20 cellular contexts compared by ENCODE assay signal in genomic region chr3:117103645-117104044, GRCh38.
A peak's percentile ranks its signal among the peaks of the same experiment; 100 is the strongest.
DNase-seq lines count a peak whose midpoint lies in the region; ATAC-seq and TF ChIP-seq lines count a peak whose summit lies in the region.
"Had no signal": no experiment of that assay in that cellular context is flagged by ENCODE, and none has a peak within 500 bp of the region (broad histone marks: within the 10 kb centered on the region; RNA-seq: fewer than 3 reads in every experiment).

No MANE protein-coding gene starts in this region.

- H3K4me2 ChIP-seq in H9 (ENCODE audit: insufficient read depth, insufficient read length, low read length) (no peak overlapping the region), mesendoderm (ENCODE audit: low read length) (no peak overlapping the region)
- H3K4me2 ChIP-seq: neural progenitor cell had no signal

- no peak overlapping the region for H3K56ac ChIP-seq in H9 (ENCODE audit: insufficient read length, low read depth, low read length)
- H3K56ac ChIP-seq in mesendoderm (ENCODE audit: low read length) = no peak overlapping the region

- H4K8ac ChIP-seq in H9 (replicated peaks; ENCODE audit: insufficient read length, low read depth, low read length) = no peak overlapping the region
- no peak overlapping the region for H4K8ac ChIP-seq in mesendoderm (ENCODE audit: low read depth, low read length)

- H3K4ac ChIP-seq in H9 (ENCODE audit: low read depth, low read length) (no peak overlapping the region), mesendoderm (ENCODE audit: low read depth, low read length) (no peak overlapping the region)

- H3K9ac ChIP-seq in H9 (ENCODE audit: extremely low read depth, insufficient read length, low read length) (no peak overlapping the region), mesendoderm (ENCODE audit: low read length) (no peak overlapping the region)
- H3K9ac ChIP-seq: neural progenitor cell had no signal

- no peaks in the 10 kb centered on the region for H3K27me3 Mint-ChIP-seq in H9 (ENCODE audit: low read depth)
- H3K27me3 Mint-ChIP-seq in chondrocyte (ENCODE audit: low read depth) = no peaks in the 10 kb centered on the region
- H3K27me3 Mint-ChIP-seq in stimulated activated naive CD8-positive, alpha-beta T cell treated with anti-CD3 and anti-CD28 coated beads, Interleukin-15, amount 100 ng/mL, for 72 hours = no peaks in the 10 kb centered on the region
- no peaks in the 10 kb centered on the region for H3K27me3 Mint-ChIP-seq in activated CD4-positive, alpha-beta T cell treated with anti-CD3 and anti-CD28 coated beads, Interleukin-2, amount 10 ng/mL, durations not matched to agents 7 days and 5 days
- H3K27me3 Mint-ChIP-seq: activated CD8-positive, alpha-beta memory T cell treated with anti-CD3 and anti-CD28 coated beads, Interleukin-2, amount 10 ng/mL, durations not matched to agents 7 days and 5 days; activated naive CD8-positive, alpha-beta T cell treated with anti-CD3 and anti-CD28 coated beads for 36 hours had no signal

- no peaks in the 10 kb centered on the region for H3K79me1 ChIP-seq in H9 (ENCODE audit: insufficient read depth, low read depth, low read length, poor library complexity, severe bottlenecking)
- H3K79me1 ChIP-seq in mesendoderm (ENCODE audit: low read length) = no peaks in the 10 kb centered on the region

- H4K5ac ChIP-seq in H9 (ENCODE audit: insufficient read length, low read depth, low read length) (no peak overlapping the region), mesendoderm (ENCODE audit: low read length) (no peak overlapping the region)

- H3K27ac ChIP-seq in H9 (ENCODE audit: insufficient read length, low read depth, low read length) = no peak overlapping the region
- H3K27ac ChIP-seq in mesendoderm (ENCODE audit: low read depth, low read length) = no peak overlapping the region
- H3K27ac ChIP-seq: breast epithelium, gastroesophageal sphincter, neural progenitor cell had no signal

- H3K4me1 Mint-ChIP-seq in H9 (peaks cover 12% of the 10 kb centered on the region in 2 experiments), chondrocyte (ENCODE audit: low read depth) (peaks cover 28% of the 10 kb centered on the region)
- no peaks in the 10 kb centered on the region for H3K4me1 Mint-ChIP-seq in stimulated activated naive CD8-positive, alpha-beta T cell treated with anti-CD3 and anti-CD28 coated beads, Interleukin-15, amount 100 ng/mL, for 72 hours
- no peaks in the 10 kb centered on the region for H3K4me1 Mint-ChIP-seq in activated CD4-positive, alpha-beta T cell treated with anti-CD3 and anti-CD28 coated beads, Interleukin-2, amount 10 ng/mL, durations not matched to agents 7 days and 5 days
- H3K4me1 Mint-ChIP-seq: activated CD8-positive, alpha-beta memory T cell treated with anti-CD3 and anti-CD28 coated beads, Interleukin-2, amount 10 ng/mL, durations not matched to agents 7 days and 5 days; activated naive CD8-positive, alpha-beta T cell treated with anti-CD3 and anti-CD28 coated beads for 36 hours had no signal

- H4K91ac ChIP-seq in H9 (ENCODE audit: insufficient read length, low read depth, low read length) = no peak overlapping the region

- H2BK20ac ChIP-seq in H9 (ENCODE audit: low read depth, low read length, poor library complexity, severe bottlenecking) = no peak overlapping the region

- H3K36me3 Mint-ChIP-seq in H9 (ENCODE audit: insufficient read depth in 1 of 3, low read depth in 3 of 3) = peaks cover 0 to 18% (median 3%) of the 10 kb centered on the region in 3 experiments; a peak in 5 of 7 replicates
- H3K36me3 Mint-ChIP-seq in chondrocyte (ENCODE audit: low read depth) = no peaks in the 10 kb centered on the region
- no peaks in the 10 kb centered on the region for H3K36me3 Mint-ChIP-seq in activated CD4-positive, alpha-beta T cell treated with anti-CD3 and anti-CD28 coated beads, Interleukin-2, amount 10 ng/mL, durations not matched to agents 7 days and 5 days (ENCODE audit: low read depth)
- H3K36me3 Mint-ChIP-seq: activated CD8-positive, alpha-beta memory T cell treated with anti-CD3 and anti-CD28 coated beads, Interleukin-2, amount 10 ng/mL, durations not matched to agents 7 days and 5 days; activated naive CD8-positive, alpha-beta T cell treated with anti-CD3 and anti-CD28 coated beads for 36 hours; neural progenitor cell had no signal

- no peak overlapping the region for H3K4me3 ChIP-seq in BE2C (ENCODE audit: low read depth, low read length)
- no peak overlapping the region for H3K4me3 ChIP-seq in mesendoderm (ENCODE audit: low read length)
- H3K4me3 ChIP-seq: breast epithelium, gastroesophageal sphincter, mucosa of descending colon, neural progenitor cell had no signal

- H3K23me2 ChIP-seq in H9 (ENCODE audit: insufficient read length, low read depth, low read length, poor library complexity, severe bottlenecking) = no peaks in the 10 kb centered on the region

- no peak overlapping the region for H2BK5ac ChIP-seq in H9 (ENCODE audit: insufficient read length, low read length)
- H2BK5ac ChIP-seq in mesendoderm (ENCODE audit: low read length) = no peak overlapping the region

- POLR2A ChIA-PET in activated CD4-positive, alpha-beta T cell treated with anti-CD3 and anti-CD28 coated beads, Interleukin-2, amount 10 ng/mL, durations not matched to agents 7 days and 5 days (lab: Charles Lee) = no interaction called here

- H3K14ac ChIP-seq in H9 (ENCODE audit: insufficient read depth, low read length) = no peak overlapping the region

- H4K20me1 ChIP-seq in H9 (ENCODE audit: control insufficient read depth, insufficient read depth, insufficient read length) = no peaks in the 10 kb centered on the region

- WGBS in H9 (ENCODE audit: extremely low coverage, insufficient read length, low lambda C conversion rate) = no CpG with 5 or more reads among the region's 5 CpGs
- no CpG with 5 or more reads among the region's 5 CpGs for WGBS in mesendoderm (ENCODE audit: extremely low coverage, insufficient coverage, low lambda C conversion rate)

- H3K9me3 Mint-ChIP-seq in H9 = peaks cover 3 to 4% of the 10 kb centered on the region in 2 experiments
- peaks cover 8% of the 10 kb centered on the region for H3K9me3 Mint-ChIP-seq in chondrocyte (ENCODE audit: low read depth)
- H3K9me3 Mint-ChIP-seq in stimulated activated naive CD8-positive, alpha-beta T cell treated with anti-CD3 and anti-CD28 coated beads, Interleukin-15, amount 100 ng/mL, for 72 hours = no peaks in the 10 kb centered on the region
- no peaks in the 10 kb centered on the region for H3K9me3 Mint-ChIP-seq in activated CD4-positive, alpha-beta T cell treated with anti-CD3 and anti-CD28 coated beads, Interleukin-2, amount 10 ng/mL, durations not matched to agents 7 days and 5 days

- H3K9me3 ChIP-seq in BE2C = no peaks in the 10 kb centered on the region; the same call in 1 of the 2 replicates
- no peaks in the 10 kb centered on the region for H3K9me3 ChIP-seq in H9 (ENCODE audit: control insufficient read depth, low read depth, low read length)
- H3K9me3 ChIP-seq: breast epithelium, mucosa of descending colon had no signal

- H3K27ac Mint-ChIP-seq in H9 (peak overlapping the region in 1 of 3 experiments; percentile 27; a peak in 1 of 7 replicates), chondrocyte (ENCODE audit: unreplicated experiment) (no peak overlapping the region)
- no peak overlapping the region for H3K27ac Mint-ChIP-seq in stimulated activated naive CD8-positive, alpha-beta T cell treated with anti-CD3 and anti-CD28 coated beads, Interleukin-15, amount 100 ng/mL, for 72 hours
- no peak overlapping the region for H3K27ac Mint-ChIP-seq in activated CD4-positive, alpha-beta T cell treated with anti-CD3 and anti-CD28 coated beads, Interleukin-2, amount 10 ng/mL, durations not matched to agents 7 days and 5 days
- H3K27ac Mint-ChIP-seq: activated CD8-positive, alpha-beta memory T cell treated with anti-CD3 and anti-CD28 coated beads, Interleukin-2, amount 10 ng/mL, durations not matched to agents 7 days and 5 days; activated naive CD8-positive, alpha-beta T cell treated with anti-CD3 and anti-CD28 coated beads for 36 hours; HFFc6; neural progenitor cell had no signal

- DNase-seq in BE2C (no peak), H9 (no peak), chondrocyte (ENCODE audit: low spot score) (no peak), mesendoderm (peak; percentile 20), sciatic nerve (ENCODE audit: low spot score) (no peak)
- DNase-seq in stimulated activated naive CD8-positive, alpha-beta T cell treated with anti-CD3 and anti-CD28 coated beads, Interleukin-15, amount 100 ng/mL, for 72 hours = no peak
- DNase-seq in activated CD4-positive, alpha-beta T cell treated with anti-CD3 and anti-CD28 coated beads, Interleukin-2, amount 10 ng/mL, durations not matched to agents 7 days and 5 days = no peak
- DNase-seq: activated CD8-positive, alpha-beta memory T cell treated with anti-CD3 and anti-CD28 coated beads, Interleukin-2, amount 10 ng/mL, durations not matched to agents 7 days and 5 days; activated naive CD8-positive, alpha-beta T cell treated with anti-CD3 and anti-CD28 coated beads for 36 hours; HFFc6; left colon; NCI-H2029 treated with DMSO at 0.1 percent for 48 hours; NCI-H510A; RPMI8226 had no signal

- H3K18ac ChIP-seq in H9 (ENCODE audit: insufficient read length, low read depth, low read length) (no peak overlapping the region), mesendoderm (ENCODE audit: low read length) (no peak overlapping the region)

- H3K4me1 ChIP-seq in BE2C (peaks cover 9% of the 10 kb centered on the region), H9 (ENCODE audit: insufficient read depth, low read length) (peaks cover 4% of the 10 kb centered on the region; the same call in 1 of the 2 replicates), mesendoderm (ENCODE audit: control insufficient read depth, low read depth, low read length) (peaks cover 4% of the 10 kb centered on the region)
- H3K4me1 ChIP-seq: breast epithelium, Caco-2, gastroesophageal sphincter had no signal

- H2BK12ac ChIP-seq in H9 (ENCODE audit: insufficient read length, low read depth, low read length) = no peak overlapping the region

- CTCF ChIA-PET in activated CD4-positive, alpha-beta T cell treated with anti-CD3 and anti-CD28 coated beads, Interleukin-2, amount 10 ng/mL, durations not matched to agents 7 days and 5 days (lab: Charles Lee) = no interaction called here

- H3K4me3 Mint-ChIP-seq in H9 (no peak overlapping the region), chondrocyte (ENCODE audit: unreplicated experiment) (no peak overlapping the region)
- H3K4me3 Mint-ChIP-seq in stimulated activated naive CD8-positive, alpha-beta T cell treated with anti-CD3 and anti-CD28 coated beads, Interleukin-15, amount 100 ng/mL, for 72 hours = no peak overlapping the region
- H3K4me3 Mint-ChIP-seq in activated CD4-positive, alpha-beta T cell treated with anti-CD3 and anti-CD28 coated beads, Interleukin-2, amount 10 ng/mL, durations not matched to agents 7 days and 5 days = no peak overlapping the region
- H3K4me3 Mint-ChIP-seq: activated CD8-positive, alpha-beta memory T cell treated with anti-CD3 and anti-CD28 coated beads, Interleukin-2, amount 10 ng/mL, durations not matched to agents 7 days and 5 days; activated naive CD8-positive, alpha-beta T cell treated with anti-CD3 and anti-CD28 coated beads for 36 hours; HFFc6; neural progenitor cell had no signal

- ATAC-seq in GM21737 (IDR thresholded peaks at IDR 0.05; ENCODE audit: unreplicated experiment) (no peak), sciatic nerve (no peak)
- no peak for ATAC-seq in stimulated activated naive CD8-positive, alpha-beta T cell treated with anti-CD3 and anti-CD28 coated beads, Interleukin-15, amount 100 ng/mL, for 72 hours
- ATAC-seq: activated CD8-positive, alpha-beta memory T cell treated with anti-CD3 and anti-CD28 coated beads, Interleukin-2, amount 10 ng/mL, durations not matched to agents 7 days and 5 days; gastroesophageal sphincter; left colon; mucosa of descending colon had no signal

- H2AK5ac ChIP-seq in H9 (ENCODE audit: insufficient read length, low read length) (no peak overlapping the region), mesendoderm (ENCODE audit: low read length) (no peak overlapping the region)

- no peak overlapping the region for H2AFZ ChIP-seq in H9 (ENCODE audit: low read length)
- H2AFZ ChIP-seq: neural progenitor cell had no signal

- H3K23ac ChIP-seq in H9 (ENCODE audit: insufficient read length, low read depth, low read length) = no peak overlapping the region
- no peak overlapping the region for H3K23ac ChIP-seq in mesendoderm (ENCODE audit: low read length)

- TF ChIP-seq CTCF in BE2C (IDR thresholded peaks at IDR 0.05; ENCODE audit: low read depth, low read length) = peak; percentile 22
- TF ChIP-seq CTCF in H9 (conservative IDR thresholded peaks at IDR 0.05) = peak; percentile 28; the same call in 2 of the 3 replicates
- peak; percentile 40 for TF ChIP-seq CTCF in chondrocyte (IDR thresholded peaks at IDR 0.05)

- no peak overlapping the region for H3T11ph ChIP-seq in H9 (ENCODE audit: low read length)

- intact Hi-C loops in sciatic nerve (cut with DNase I) = no loop called here

- H3K79me2 ChIP-seq in H9 (ENCODE audit: insufficient read depth, low read length) = no peaks in the 10 kb centered on the region
- H3K79me2 ChIP-seq in mesendoderm (ENCODE audit: control insufficient read depth, insufficient read depth, low read length) = no peaks in the 10 kb centered on the region

- no peak overlapping the region for H2BK15ac ChIP-seq in H9 (ENCODE audit: low read depth, low read length)
- no peak overlapping the region for H2BK15ac ChIP-seq in mesendoderm (replicated peaks; ENCODE audit: low read depth)

- H2BK120ac ChIP-seq in H9 (ENCODE audit: low read depth, low read length, poor library complexity, severe bottlenecking) (no peak overlapping the region), mesendoderm (ENCODE audit: low read depth, low read length) (no peak overlapping the region)

- no peaks in the 10 kb centered on the region; the same call in 1 of the 2 replicates for H3K36me3 ChIP-seq in BE2C
- no peaks in the 10 kb centered on the region for H3K36me3 ChIP-seq in mesendoderm (ENCODE audit: control insufficient read depth, insufficient read depth, low read length)
- H3K36me3 ChIP-seq: breast epithelium, gastroesophageal sphincter, neural progenitor cell had no signal

- H3K27me3 ChIP-seq in BE2C = no peaks in the 10 kb centered on the region
- H3K27me3 ChIP-seq in H9 (ENCODE audit: insufficient read depth, low read length) = no peaks in the 10 kb centered on the region
- no peaks in the 10 kb centered on the region for H3K27me3 ChIP-seq in mesendoderm (ENCODE audit: insufficient read depth, low read length, poor library complexity)
- H3K27me3 ChIP-seq: breast epithelium, gastroesophageal sphincter, neural progenitor cell had no signal
